In genomic region chr10:132241496-132241895, GRCh38 we compare ENCODE assay signal across 23 cellular contexts. TPM values are rescaled to one million over a fixed set of nuclear protein-coding genes. Genes with fewer than 3 reads are reported as not detected.
DNase-seq lines count a peak whose midpoint lies in the region; ATAC-seq, FAIRE-seq and TF ChIP-seq lines count a peak whose summit lies in the region.
"Had no signal": no experiment of that assay in that cellular context is flagged by ENCODE, and none has a peak within 500 bp of the region (broad histone marks: within the 10 kb centered on the region; RNA-seq: fewer than 3 reads in every experiment).

No MANE protein-coding gene starts in this region.

- CTCF ChIA-PET in CD8-positive, alpha-beta T cell (lab: Charles Lee) = interaction anchor here (1.2 kb wide), 1 partner anchor 219 kb away, joined by 3 read pairs; no protein-coding TSS in a partner anchor

- H3K27me3 Mint-ChIP-seq in CD8-positive, alpha-beta T cell (ENCODE audit: low read depth) = no peaks in the 10 kb centered on the region
- H3K27me3 Mint-ChIP-seq in astrocyte (ENCODE audit: low read depth, unreplicated experiment) (peaks cover 10% of the 10 kb centered on the region), nephron progenitor cell (ENCODE audit: low read depth, poor library complexity) (peaks cover 2% of the 10 kb centered on the region)
- H3K27me3 Mint-ChIP-seq in stimulated activated naive B cell treated with anti-CD40 and anti-IgM and Interleukin-4, amounts not matched to agents 10 μg/mL and 1 μg/mL and 100 μg/mL, for 72 hours = no peaks in the 10 kb centered on the region
- H3K27me3 Mint-ChIP-seq: B cell; CD4-positive, CD25-positive, alpha-beta regulatory T cell; CD8-positive, alpha-beta memory T cell had no signal

- no peak overlapping the region for H3K9ac ChIP-seq in astrocyte (ENCODE audit: low read length)
- H3K9ac ChIP-seq: BLaER1, GM23248 had no signal

- H3K36me3 Mint-ChIP-seq in CD8-positive, alpha-beta T cell = no peaks in the 10 kb centered on the region
- H3K36me3 Mint-ChIP-seq in astrocyte (ENCODE audit: low read depth, unreplicated experiment) = peaks cover 16% of the 10 kb centered on the region
- H3K36me3 Mint-ChIP-seq in nephron progenitor cell (ENCODE audit: low read depth) = no peaks in the 10 kb centered on the region
- H3K36me3 Mint-ChIP-seq in stimulated activated naive B cell treated with anti-CD40 and anti-IgM and Interleukin-4, amounts not matched to agents 10 μg/mL and 1 μg/mL and 100 μg/mL, for 72 hours = no peaks in the 10 kb centered on the region
- H3K36me3 Mint-ChIP-seq: CD4-positive, CD25-positive, alpha-beta regulatory T cell had no signal

- FAIRE-seq in astrocyte (lab: Jason Lieb, UNC) = no peak
- FAIRE-seq: D721Med, GM12878, GM19239, H1 had no signal

- H3K79me2 ChIP-seq in astrocyte (ENCODE audit: insufficient read depth, low read length) = no peaks in the 10 kb centered on the region

- H3K4me3 ChIP-seq in CD8-positive, alpha-beta T cell (ENCODE audit: low read depth, low read length) = no peak overlapping the region
- no peak overlapping the region for H3K4me3 ChIP-seq in astrocyte (ENCODE audit: insufficient read depth, low read depth, low read length)
- H3K4me3 ChIP-seq: BLaER1, GM12878, GM23248 had no signal

- H4K20me1 ChIP-seq in astrocyte (ENCODE audit: insufficient read depth, low read length) = no peaks in the 10 kb centered on the region
- H4K20me1 ChIP-seq: BLaER1 had no signal

- peaks cover 3% of the 10 kb centered on the region for H3K4me1 Mint-ChIP-seq in CD8-positive, alpha-beta T cell (ENCODE audit: low read depth)
- peaks cover 9% of the 10 kb centered on the region for H3K4me1 Mint-ChIP-seq in astrocyte (ENCODE audit: low read depth, unreplicated experiment)
- peaks cover 42% of the 10 kb centered on the region for H3K4me1 Mint-ChIP-seq in nephron progenitor cell
- no peaks in the 10 kb centered on the region for H3K4me1 Mint-ChIP-seq in stimulated activated naive B cell treated with anti-CD40 and anti-IgM and Interleukin-4, amounts not matched to agents 10 μg/mL and 1 μg/mL and 100 μg/mL, for 72 hours
- H3K4me1 Mint-ChIP-seq: B cell; CD4-positive, CD25-positive, alpha-beta regulatory T cell had no signal

- intact Hi-C loops in CD8-positive, alpha-beta T cell (cut with DNase I, micrococcal nuclease) = no loop called here

- H3K36me3 ChIP-seq in CD8-positive, alpha-beta T cell (ENCODE audit: insufficient read depth, low read length) = no peaks in the 10 kb centered on the region
- H3K36me3 ChIP-seq in astrocyte (ENCODE audit: insufficient read depth, low read length) = no peaks in the 10 kb centered on the region
- H3K36me3 ChIP-seq: BLaER1 had no signal

- H3K9me3 ChIP-seq in CD8-positive, alpha-beta T cell (ENCODE audit: low read length) = no peaks in the 10 kb centered on the region
- H3K9me3 ChIP-seq in astrocyte (ENCODE audit: insufficient read depth, low read depth, low read length) = no peaks in the 10 kb centered on the region
- H3K9me3 ChIP-seq: BLaER1 had no signal

- H3K4me1 ChIP-seq in CD8-positive, alpha-beta T cell (ENCODE audit: insufficient read depth, low read length) = no peaks in the 10 kb centered on the region
- no peaks in the 10 kb centered on the region for H3K4me1 ChIP-seq in astrocyte (ENCODE audit: insufficient read depth, low read length)

- TF ChIP-seq CTCF in CD8-positive, alpha-beta T cell (IDR thresholded peaks at IDR 0.05) = no peak
- no peak for TF ChIP-seq CTCF in astrocyte (IDR thresholded peaks at IDR 0.05; ENCODE audit: insufficient read depth, low read depth, low read length)
- TF ChIP-seq CTCF in nephron progenitor cell (IDR thresholded peaks at IDR 0.05) = no peak

- ATAC-seq in CD8-positive, alpha-beta T cell = no peak
- no peak for ATAC-seq in stimulated activated naive B cell treated with anti-CD40 and anti-IgM and Interleukin-4, amounts not matched to agents 10 μg/mL and 1 μg/mL and 100 μg/mL, for 72 hours (replicated peaks)
- ATAC-seq: GM12878 had no signal

- no peaks in the 10 kb centered on the region for H3K9me3 Mint-ChIP-seq in CD8-positive, alpha-beta T cell
- H3K9me3 Mint-ChIP-seq in astrocyte (ENCODE audit: unreplicated experiment) = no peaks in the 10 kb centered on the region
- H3K9me3 Mint-ChIP-seq in nephron progenitor cell = no peaks in the 10 kb centered on the region
- H3K9me3 Mint-ChIP-seq in stimulated activated naive B cell treated with anti-CD40 and anti-IgM and Interleukin-4, amounts not matched to agents 10 μg/mL and 1 μg/mL and 100 μg/mL, for 72 hours = no peaks in the 10 kb centered on the region
- H3K9me3 Mint-ChIP-seq: CD4-positive, CD25-positive, alpha-beta regulatory T cell; CD8-positive, alpha-beta memory T cell had no signal

- POLR2A ChIA-PET in CD8-positive, alpha-beta T cell (lab: Charles Lee) = no interaction called here

- H3K27ac Mint-ChIP-seq in CD8-positive, alpha-beta T cell = peak overlapping the region; percentile 23
- H3K27ac Mint-ChIP-seq in astrocyte (ENCODE audit: unreplicated experiment) = peak overlapping the region; percentile 34
- peak overlapping the region; percentile 47 for H3K27ac Mint-ChIP-seq in nephron progenitor cell
- H3K27ac Mint-ChIP-seq in stimulated activated naive B cell treated with anti-CD40 and anti-IgM and Interleukin-4, amounts not matched to agents 10 μg/mL and 1 μg/mL and 100 μg/mL, for 72 hours = peak overlapping the region; percentile 20
- H3K27ac Mint-ChIP-seq: B cell; CD4-positive, CD25-positive, alpha-beta regulatory T cell had no signal

- H3K4me2 ChIP-seq in astrocyte (ENCODE audit: low read length) = no peak overlapping the region

- no peak overlapping the region for H3K4me3 Mint-ChIP-seq in CD8-positive, alpha-beta T cell
- no peak overlapping the region for H3K4me3 Mint-ChIP-seq in astrocyte (ENCODE audit: unreplicated experiment)
- no peak overlapping the region for H3K4me3 Mint-ChIP-seq in nephron progenitor cell
- H3K4me3 Mint-ChIP-seq in stimulated activated naive B cell treated with anti-CD40 and anti-IgM and Interleukin-4, amounts not matched to agents 10 μg/mL and 1 μg/mL and 100 μg/mL, for 72 hours = no peak overlapping the region
- H3K4me3 Mint-ChIP-seq: B cell; CD4-positive, CD25-positive, alpha-beta regulatory T cell; CD8-positive, alpha-beta memory T cell had no signal

- H2AFZ ChIP-seq in astrocyte (ENCODE audit: low read depth, low read length) = no peak overlapping the region
- H2AFZ ChIP-seq: GM23248 had no signal

- H3K27ac ChIP-seq in CD8-positive, alpha-beta T cell (ENCODE audit: low read depth, low read length) = no peak overlapping the region
- H3K27ac ChIP-seq in astrocyte (ENCODE audit: low read depth, low read length) = no peak overlapping the region
- H3K27ac ChIP-seq: BLaER1, C4-2B, GM23248 had no signal

- no peaks in the 10 kb centered on the region for H3K27me3 ChIP-seq in CD8-positive, alpha-beta T cell (ENCODE audit: insufficient read depth, low read length)
- H3K27me3 ChIP-seq in astrocyte (ENCODE audit: insufficient read depth, low read length) = no peaks in the 10 kb centered on the region
- H3K27me3 ChIP-seq: BLaER1 had no signal

- no peak for DNase-seq in CD8-positive, alpha-beta T cell
- no peak for DNase-seq in astrocyte (ENCODE audit: low read depth)
- no peak for DNase-seq in nephron progenitor cell
- no peak for DNase-seq in stimulated activated naive B cell treated with anti-CD40 and anti-IgM and Interleukin-4, amounts not matched to agents 10 μg/mL and 1 μg/mL and 100 μg/mL, for 72 hours
- no peak for DNase-seq in 8988T
- DNase-seq in activated effector memory CD4-positive, alpha-beta T cell treated with anti-CD3 and anti-CD28 coated beads, Interleukin-2, amount 50 U/mL, for 16 hours = no peak
- DNase-seq in AG08396 (ENCODE audit: low spot score) = no peak
- DNase-seq: CD4-positive, CD25-positive, alpha-beta regulatory T cell; CD8-positive, alpha-beta memory T cell; DMS 273 treated with DMSO at 0.1 percent for 48 hours; DMS79; EL; GDM1; GM23248; H7; HCEC 1CT had no signal

RNA-seq across cellular contexts. Expression of gene DPYSL4, which starts 54.7 kb away (rescaled TPM):
- total RNA-seq in CD8-positive, alpha-beta T cell = 1 to 10 TPM; 1.0 to 1.8 TPM
- total RNA-seq in astrocyte = 25.8 and 26.1 TPM in 2 replicates
